ENCODE assay signal across 12 cellular contexts in genomic region chr17:75159196-75160031, GRCh38. TPM values are rescaled to one million over a fixed set of nuclear protein-coding genes. Genes with fewer than 3 reads are reported as not detected.
DNase-seq lines count a peak whose midpoint lies in the region; ATAC-seq, FAIRE-seq and TF ChIP-seq lines count a peak whose summit lies in the region.
"Had no signal": no experiment of that assay in that cellular context is flagged by ENCODE, and none has a peak within 500 bp of the region (broad histone marks: within the 10 kb centered on the region; RNA-seq: fewer than 3 reads in every experiment).

No MANE protein-coding gene starts in this region.

- WGBS in smooth muscle cell (ENCODE audit: low lambda C conversion rate): 78% methylated on average over 4 of the region's 4 CpGs

- peaks cover 19% of the 10 kb centered on the region for H3F3A ChIP-seq in smooth muscle cell (ENCODE audit: low read depth)

- H4K20me1 ChIP-seq in endothelial cell of umbilical vein (replicated peaks; ENCODE audit: control insufficient read depth, extremely low read depth, insufficient read depth, low read length) (no peaks in the 10 kb centered on the region), smooth muscle cell (ENCODE audit: low read depth) (no peaks in the 10 kb centered on the region)

- ATAC-seq in HG02870 (IDR thresholded peaks at IDR 0.05; ENCODE audit: unreplicated experiment): no peak
- ATAC-seq: lower lobe of right lung had no signal

- H3K27me3 ChIP-seq in endothelial cell of umbilical vein (ENCODE audit: control insufficient read depth in 2 of 2, insufficient read depth in 2 of 2, low read length in 2 of 2) (no peaks in the 10 kb centered on the region), smooth muscle cell (ENCODE audit: low read depth) (no peaks in the 10 kb centered on the region)
- H3K27me3 ChIP-seq: esophagus muscularis mucosa had no signal

- DNase-seq in activated T-cell treated with anti-CD3 and anti-CD28 coated beads, Interleukin-2, amount 50 U/mL, for 1 hour: peak; percentile 1
- no peak for DNase-seq in activated T-cell treated with anti-CD3 and anti-CD28 coated beads, Interleukin-2, amount 50 U/mL, for 48 hours
- DNase-seq in endothelial cell of umbilical vein (ENCODE audit: low read depth, low spot score): peak; percentile 35
- no peak for DNase-seq in smooth muscle cell (lab: John Stamatoyannopoulos, UW; ENCODE audit: unreplicated experiment)
- DNase-seq in stimulated activated CD4-positive, alpha-beta T cell treated with anti-CD3 and anti-CD28 coated beads, Interleukin-12 subunit alpha, Interleukin-12 subunit beta, amount 100 ng/mL, for 4 hours: no peak
- DNase-seq: lower lobe of right lung; MV-4-11; stimulated activated naive CD4-positive, alpha-beta T cell had no signal

- dilution Hi-C loops in endothelial cell of umbilical vein (cut with MboI; ENCODE audit: extremely low pct_ligation_motif_present, low sequenced_read_pairs): no loop called here

- no peaks in the 10 kb centered on the region for H3K9me3 ChIP-seq in endothelial cell of umbilical vein (replicated peaks; ENCODE audit: control insufficient read depth, insufficient read depth, low read length)
- no peaks in the 10 kb centered on the region for H3K9me3 ChIP-seq in smooth muscle cell (replicated peaks; ENCODE audit: low read depth)
- H3K9me3 ChIP-seq: esophagus muscularis mucosa, lower lobe of right lung had no signal

- H2AFZ ChIP-seq in endothelial cell of umbilical vein (ENCODE audit: low read depth, low read length): no peak overlapping the region
- no peak overlapping the region for H2AFZ ChIP-seq in smooth muscle cell (ENCODE audit: low read depth)

- no peak for TF ChIP-seq POLR2A in endothelial cell of umbilical vein (IDR thresholded peaks at IDR 0.05; ENCODE audit: low read depth, low read length)

- H3K79me2 ChIP-seq in endothelial cell of umbilical vein (ENCODE audit: control insufficient read depth, insufficient read depth, low read length) (no peaks in the 10 kb centered on the region), smooth muscle cell (ENCODE audit: low read depth) (no peaks in the 10 kb centered on the region)

- H3K4me2 ChIP-seq in endothelial cell of umbilical vein (ENCODE audit: insufficient read depth, low read length) (peak overlapping the region; percentile 30), smooth muscle cell (no peak overlapping the region)

- no TSS peak for BruUV-seq in endothelial cell of umbilical vein (replicated peaks; lab: Mats Ljungman, UMichigan)

- CTCF ChIA-PET in endothelial cell of umbilical vein (lab: Charles Lee): interaction anchor here (0.6 to 2.3 kb wide), 6 partner anchors 11 to 83 kb away, joined by 3 to 15 read pairs (median 3); no protein-coding TSS in a partner anchor

- peak overlapping the region; percentile 87 for H3K27ac ChIP-seq in endothelial cell of umbilical vein (ENCODE audit: insufficient read depth, low read depth, low read length)
- peak overlapping the region; percentile 79 for H3K27ac ChIP-seq in smooth muscle cell (ENCODE audit: low read depth)
- H3K27ac ChIP-seq: esophagus muscularis mucosa, lower lobe of right lung, VCaP had no signal

- no peaks in the 10 kb centered on the region for H3K9me1 ChIP-seq in endothelial cell of umbilical vein (replicated peaks; ENCODE audit: control insufficient read depth, extremely low read depth, insufficient read depth, low read length)

- peaks cover 23% of the 10 kb centered on the region for H3K4me1 ChIP-seq in endothelial cell of umbilical vein (ENCODE audit: control insufficient read depth, extremely low read depth, insufficient read depth, low read length)
- H3K4me1 ChIP-seq in smooth muscle cell (ENCODE audit: low read depth): peaks cover 8% of the 10 kb centered on the region

- H3K4me3 ChIP-seq in endothelial cell of umbilical vein (replicated peaks in 1 of 3; ENCODE audit: insufficient read depth in 1 of 3, low read depth in 1 of 3, low read length in 3 of 3) (no peak overlapping the region), smooth muscle cell (no peak overlapping the region)
- H3K4me3 ChIP-seq: esophagus muscularis mucosa, lower lobe of right lung, skin epidermis had no signal

- peak; percentile 77 for FAIRE-seq in endothelial cell of umbilical vein (lab: Jason Lieb, UNC)

- intact Hi-C loops in endothelial cell of umbilical vein (cut with micrococcal nuclease): no loop called here

- H3K9ac ChIP-seq in endothelial cell of umbilical vein (replicated peaks; ENCODE audit: extremely low read depth, insufficient read depth, low read length) (peak overlapping the region; percentile 24), smooth muscle cell (ENCODE audit: low read depth) (no peak overlapping the region)

- peaks cover 0 to 3% of the 10 kb centered on the region in 2 experiments for H3K36me3 ChIP-seq in endothelial cell of umbilical vein (ENCODE audit: control insufficient read depth in 2 of 2, extremely low read depth in 1 of 2, insufficient read depth in 2 of 2, low read length in 2 of 2)
- H3K36me3 ChIP-seq in smooth muscle cell (ENCODE audit: low read depth): no peaks in the 10 kb centered on the region
- H3K36me3 ChIP-seq: lower lobe of right lung had no signal

- TF ChIP-seq CTCF in endothelial cell of umbilical vein (IDR thresholded peaks at IDR 0.05; ENCODE audit: extremely low read depth in 1 of 2, insufficient read depth in 1 of 2, low read depth in 1 of 2, low read length in 2 of 2) (no peak), smooth muscle cell (IDR thresholded peaks at IDR 0.05; ENCODE audit: borderline replicate concordance, insufficient read depth, poor library complexity, severe bottlenecking) (no peak)

- POLR2A ChIA-PET in endothelial cell of umbilical vein (lab: Charles Lee): interaction anchor here (0.5 to 0.6 kb wide), 3 partner anchors 16 to 318 kb away, joined by 3 to 7 read pairs (median 3); no protein-coding TSS in a partner anchor

TF ChIP-seq in endothelial cell of umbilical vein, 7 proteins besides CTCF, POLR2A, EP300 and RAD21 (continues in another document):
- peak; percentile 9 for TF ChIP-seq FOS (IDR thresholded peaks at IDR 0.05; ENCODE audit: borderline replicate concordance, insufficient read depth, low read length)

RNA-seq across cellular contexts. Expression of gene JPT1, which starts 5.1 kb away (rescaled TPM):
- 352 and 364 TPM in 2 replicates for total RNA-seq in endothelial cell of umbilical vein
- polyA plus RNA-seq in endothelial cell of umbilical vein: 143 and 212 TPM in 2 replicates
- polyA plus RNA-seq in endothelial cell of umbilical vein (2011; cell fraction: cytosol; rRNA removed): 393 and 396 TPM in 2 replicates
- 146 and 158 TPM in 2 replicates for polyA plus RNA-seq in endothelial cell of umbilical vein (2011; cell fraction: nucleus; rRNA removed)
- polyA plus RNA-seq in endothelial cell of umbilical vein (2012): 735 and 931 TPM in 2 replicates
- 37.1 and 45.3 TPM in 2 replicates for polyA minus RNA-seq in endothelial cell of umbilical vein
- polyA minus RNA-seq in endothelial cell of umbilical vein (2011; cell fraction: cytosol; rRNA and poly(A)+ RNA removed): 249 TPM
- polyA minus RNA-seq in endothelial cell of umbilical vein (2011; cell fraction: nucleus; rRNA and poly(A)+ RNA removed): 38.5 and 44.2 TPM in 2 replicates
- 103 and 141 TPM in 2 replicates for total RNA-seq in smooth muscle cell
- polyA plus RNA-seq in smooth muscle cell: 240 and 288 TPM in 2 replicates

RNA-seq across cellular contexts. Expression of gene SUMO2, which starts 23.3 kb away (rescaled TPM):
- total RNA-seq in endothelial cell of umbilical vein: 424 and 437 TPM in 2 replicates
- 62.0 and 75.6 TPM in 2 replicates for polyA plus RNA-seq in endothelial cell of umbilical vein
- 86.6 and 95.1 TPM in 2 replicates for polyA plus RNA-seq in endothelial cell of umbilical vein (2011; cell fraction: cytosol; rRNA removed)
- 39.1 and 44.6 TPM in 2 replicates for polyA plus RNA-seq in endothelial cell of umbilical vein (2011; cell fraction: nucleus; rRNA removed)
- polyA plus RNA-seq in endothelial cell of umbilical vein (2012): 267 and 404 TPM in 2 replicates
- 93.0 and 121 TPM in 2 replicates for polyA minus RNA-seq in endothelial cell of umbilical vein
- 178 TPM for polyA minus RNA-seq in endothelial cell of umbilical vein (2011; cell fraction: cytosol; rRNA and poly(A)+ RNA removed)
- polyA minus RNA-seq in endothelial cell of umbilical vein (2011; cell fraction: nucleus; rRNA and poly(A)+ RNA removed): 20.2 and 23.2 TPM in 2 replicates
- total RNA-seq in smooth muscle cell: 104 and 111 TPM in 2 replicates
- 416 and 419 TPM in 2 replicates for polyA plus RNA-seq in smooth muscle cell

RNA-seq across cellular contexts. Expression of gene NT5C, which starts 27.9 kb away (rescaled TPM):
- total RNA-seq in endothelial cell of umbilical vein (32.6 and 39.2 TPM in 2 replicates), smooth muscle cell (25.8 and 39.9 TPM in 2 replicates)
- polyA plus RNA-seq in endothelial cell of umbilical vein (29.1 and 38.0 TPM in 2 replicates), smooth muscle cell (46.8 and 53.5 TPM in 2 replicates)
- polyA plus RNA-seq in endothelial cell of umbilical vein (2011; cell fraction: cytosol; rRNA removed): 19.9 and 31.5 TPM in 2 replicates
- 32.4 and 37.5 TPM in 2 replicates for polyA plus RNA-seq in endothelial cell of umbilical vein (2011; cell fraction: nucleus; rRNA removed)
- polyA plus RNA-seq in endothelial cell of umbilical vein (2012): 22.4 and 23.6 TPM in 2 replicates
- polyA minus RNA-seq in endothelial cell of umbilical vein: 7.8 and 8.9 TPM in 2 replicates
- polyA minus RNA-seq in endothelial cell of umbilical vein (2011; cell fraction: cytosol; rRNA and poly(A)+ RNA removed): 16.2 TPM
- polyA minus RNA-seq in endothelial cell of umbilical vein (2011; cell fraction: nucleus; rRNA and poly(A)+ RNA removed): 5.0 and 6.6 TPM in 2 replicates

RNA-seq across cellular contexts. Expression of gene NUP85, which starts 46.1 kb away (rescaled TPM):
- total RNA-seq in endothelial cell of umbilical vein (98.3 and 105 TPM in 2 replicates), smooth muscle cell (24.0 and 29.2 TPM in 2 replicates)
- polyA plus RNA-seq in endothelial cell of umbilical vein (116 and 120 TPM in 2 replicates), smooth muscle cell (43.2 and 48.0 TPM in 2 replicates)
- 76.5 and 96.6 TPM in 2 replicates for polyA plus RNA-seq in endothelial cell of umbilical vein (2011; cell fraction: cytosol; rRNA removed)
- 345 and 386 TPM in 2 replicates for polyA plus RNA-seq in endothelial cell of umbilical vein (2011; cell fraction: nucleus; rRNA removed)
- polyA plus RNA-seq in endothelial cell of umbilical vein (2012): 63.7 and 73.8 TPM in 2 replicates
- 75.2 and 106 TPM in 2 replicates for polyA minus RNA-seq in endothelial cell of umbilical vein
- 50.6 TPM for polyA minus RNA-seq in endothelial cell of umbilical vein (2011; cell fraction: cytosol; rRNA and poly(A)+ RNA removed)
- 58.3 and 81.4 TPM in 2 replicates for polyA minus RNA-seq in endothelial cell of umbilical vein (2011; cell fraction: nucleus; rRNA and poly(A)+ RNA removed)

RNA-seq across cellular contexts. Expression of gene ARMC7, which starts 49.6 kb away (rescaled TPM):
- total RNA-seq in endothelial cell of umbilical vein (14.5 and 15.7 TPM in 2 replicates), smooth muscle cell (3.0 and 6.8 TPM in 2 replicates)
- polyA plus RNA-seq in endothelial cell of umbilical vein (11.8 and 13.1 TPM in 2 replicates), smooth muscle cell (1.8 and 3.5 TPM in 2 replicates)
- polyA plus RNA-seq in endothelial cell of umbilical vein (2011; cell fraction: cytosol; rRNA removed): 10.5 and 11.1 TPM in 2 replicates
- polyA plus RNA-seq in endothelial cell of umbilical vein (2011; cell fraction: nucleus; rRNA removed): 9.3 and 10.0 TPM in 2 replicates
- 9.0 and 9.4 TPM in 2 replicates for polyA plus RNA-seq in endothelial cell of umbilical vein (2012)
- polyA minus RNA-seq in endothelial cell of umbilical vein: 12.7 and 14.1 TPM in 2 replicates
- polyA minus RNA-seq in endothelial cell of umbilical vein (2011; cell fraction: cytosol; rRNA and poly(A)+ RNA removed): 9.3 TPM
- 3.9 and 7.6 TPM in 2 replicates for polyA minus RNA-seq in endothelial cell of umbilical vein (2011; cell fraction: nucleus; rRNA and poly(A)+ RNA removed)

Comparison
In these comparisons a context has a peak if more than half of its experiments do, and no peak if none do; other contexts are left out.
1. DNase-seq: peak in activated T-cell treated with anti-CD3 and anti-CD28 coated beads, Interleukin-2, amount 50 U/mL, for 1 hour (single experiment) and endothelial cell of umbilical vein (single experiment); none in activated T-cell treated with anti-CD3 and anti-CD28 coated beads, Interleukin-2, amount 50 U/mL, for 48 hours (0 of 2), smooth muscle cell (single experiment) and stimulated activated CD4-positive, alpha-beta T cell treated with anti-CD3 and anti-CD28 coated beads, Interleukin-12 subunit alpha, Interleukin-12 subunit beta, amount 100 ng/mL, for 4 hours (single experiment).